In the genomic region with DNA sequence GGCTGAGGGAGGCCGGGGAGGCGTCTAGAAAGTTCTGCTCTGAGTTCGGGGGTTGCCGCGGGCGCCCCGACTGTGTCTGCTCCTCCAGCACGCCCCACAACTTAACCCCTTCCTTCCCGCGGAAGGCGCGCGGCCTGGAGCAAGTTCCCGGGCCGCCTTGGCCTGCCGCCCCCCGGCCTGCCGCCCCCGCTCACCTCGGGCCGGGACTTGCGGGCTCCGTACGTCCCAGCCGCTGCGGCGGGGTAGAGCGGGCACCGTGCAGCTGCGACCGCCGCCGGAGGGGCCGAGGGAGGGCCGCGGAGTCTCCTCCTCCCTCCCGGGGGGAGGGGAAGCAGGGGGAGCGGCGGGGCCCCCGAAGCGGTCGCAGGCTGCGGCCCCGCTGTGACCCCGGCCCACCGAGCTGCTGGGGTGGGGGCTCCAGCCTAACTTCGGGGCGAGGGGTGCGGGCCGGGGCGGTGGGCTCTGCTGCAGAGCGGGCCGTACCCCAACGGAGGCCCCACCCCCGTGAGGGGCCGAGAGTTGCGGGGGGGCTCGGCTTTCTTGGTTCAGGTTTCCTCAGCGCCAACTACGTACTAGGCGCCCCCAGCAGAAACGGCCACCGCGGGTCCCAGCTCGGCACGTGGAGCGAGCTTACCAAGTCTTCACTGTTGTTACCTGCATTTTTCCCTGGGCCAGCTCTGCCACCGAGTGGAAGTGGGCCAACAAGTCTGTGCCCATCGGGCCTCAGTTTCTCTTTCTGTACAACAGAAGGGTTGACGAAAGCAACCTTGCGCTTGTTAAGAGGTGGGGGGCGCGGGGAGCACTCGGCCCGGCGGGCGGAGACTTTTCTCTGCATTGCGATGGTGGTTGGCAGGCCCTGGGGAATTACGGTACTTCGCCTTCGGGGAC, we compare ENCODE assay signal across 1 cellular context.
A peak's percentile ranks its signal among the peaks of the same experiment; 100 is the strongest.
TF ChIP-seq lines count a peak whose summit lies in the region.

A gene (minus strand): TSS at position 266 of the 888 bp plus-strand sequence. CDS start 7,394 bp downstream, outside the sequence.

TF ChIP-seq in GM12878, 131 proteins besides CTCF, POLR2A, EP300 and RAD21 (continued from another document and continues in another):
- TF ChIP-seq, protein P1, sequence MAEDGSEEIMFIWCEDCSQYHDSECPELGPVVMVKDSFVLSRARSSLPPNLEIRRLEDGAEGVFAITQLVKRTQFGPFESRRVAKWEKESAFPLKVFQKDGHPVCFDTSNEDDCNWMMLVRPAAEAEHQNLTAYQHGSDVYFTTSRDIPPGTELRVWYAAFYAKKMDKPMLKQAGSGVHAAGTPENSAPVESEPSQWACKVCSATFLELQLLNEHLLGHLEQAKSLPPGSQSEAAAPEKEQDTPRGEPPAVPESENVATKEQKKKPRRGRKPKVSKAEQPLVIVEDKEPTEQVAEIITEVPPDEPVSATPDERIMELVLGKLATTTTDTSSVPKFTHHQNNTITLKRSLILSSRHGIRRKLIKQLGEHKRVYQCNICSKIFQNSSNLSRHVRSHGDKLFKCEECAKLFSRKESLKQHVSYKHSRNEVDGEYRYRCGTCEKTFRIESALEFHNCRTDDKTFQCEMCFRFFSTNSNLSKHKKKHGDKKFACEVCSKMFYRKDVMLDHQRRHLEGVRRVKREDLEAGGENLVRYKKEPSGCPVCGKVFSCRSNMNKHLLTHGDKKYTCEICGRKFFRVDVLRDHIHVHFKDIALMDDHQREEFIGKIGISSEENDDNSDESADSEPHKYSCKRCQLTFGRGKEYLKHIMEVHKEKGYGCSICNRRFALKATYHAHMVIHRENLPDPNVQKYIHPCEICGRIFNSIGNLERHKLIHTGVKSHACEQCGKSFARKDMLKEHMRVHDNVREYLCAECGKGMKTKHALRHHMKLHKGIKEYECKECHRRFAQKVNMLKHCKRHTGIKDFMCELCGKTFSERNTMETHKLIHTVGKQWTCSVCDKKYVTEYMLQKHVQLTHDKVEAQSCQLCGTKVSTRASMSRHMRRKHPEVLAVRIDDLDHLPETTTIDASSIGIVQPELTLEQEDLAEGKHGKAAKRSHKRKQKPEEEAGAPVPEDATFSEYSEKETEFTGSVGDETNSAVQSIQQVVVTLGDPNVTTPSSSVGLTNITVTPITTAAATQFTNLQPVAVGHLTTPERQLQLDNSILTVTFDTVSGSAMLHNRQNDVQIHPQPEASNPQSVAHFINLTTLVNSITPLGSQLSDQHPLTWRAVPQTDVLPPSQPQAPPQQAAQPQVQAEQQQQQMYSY (CRISPR knock-in tag; IDR thresholded peaks at IDR 0.05) = no peak
- no peak for TF ChIP-seq GABPA (IDR thresholded peaks at IDR 0.05; ENCODE audit: low read depth)
- TF ChIP-seq, protein P2, sequence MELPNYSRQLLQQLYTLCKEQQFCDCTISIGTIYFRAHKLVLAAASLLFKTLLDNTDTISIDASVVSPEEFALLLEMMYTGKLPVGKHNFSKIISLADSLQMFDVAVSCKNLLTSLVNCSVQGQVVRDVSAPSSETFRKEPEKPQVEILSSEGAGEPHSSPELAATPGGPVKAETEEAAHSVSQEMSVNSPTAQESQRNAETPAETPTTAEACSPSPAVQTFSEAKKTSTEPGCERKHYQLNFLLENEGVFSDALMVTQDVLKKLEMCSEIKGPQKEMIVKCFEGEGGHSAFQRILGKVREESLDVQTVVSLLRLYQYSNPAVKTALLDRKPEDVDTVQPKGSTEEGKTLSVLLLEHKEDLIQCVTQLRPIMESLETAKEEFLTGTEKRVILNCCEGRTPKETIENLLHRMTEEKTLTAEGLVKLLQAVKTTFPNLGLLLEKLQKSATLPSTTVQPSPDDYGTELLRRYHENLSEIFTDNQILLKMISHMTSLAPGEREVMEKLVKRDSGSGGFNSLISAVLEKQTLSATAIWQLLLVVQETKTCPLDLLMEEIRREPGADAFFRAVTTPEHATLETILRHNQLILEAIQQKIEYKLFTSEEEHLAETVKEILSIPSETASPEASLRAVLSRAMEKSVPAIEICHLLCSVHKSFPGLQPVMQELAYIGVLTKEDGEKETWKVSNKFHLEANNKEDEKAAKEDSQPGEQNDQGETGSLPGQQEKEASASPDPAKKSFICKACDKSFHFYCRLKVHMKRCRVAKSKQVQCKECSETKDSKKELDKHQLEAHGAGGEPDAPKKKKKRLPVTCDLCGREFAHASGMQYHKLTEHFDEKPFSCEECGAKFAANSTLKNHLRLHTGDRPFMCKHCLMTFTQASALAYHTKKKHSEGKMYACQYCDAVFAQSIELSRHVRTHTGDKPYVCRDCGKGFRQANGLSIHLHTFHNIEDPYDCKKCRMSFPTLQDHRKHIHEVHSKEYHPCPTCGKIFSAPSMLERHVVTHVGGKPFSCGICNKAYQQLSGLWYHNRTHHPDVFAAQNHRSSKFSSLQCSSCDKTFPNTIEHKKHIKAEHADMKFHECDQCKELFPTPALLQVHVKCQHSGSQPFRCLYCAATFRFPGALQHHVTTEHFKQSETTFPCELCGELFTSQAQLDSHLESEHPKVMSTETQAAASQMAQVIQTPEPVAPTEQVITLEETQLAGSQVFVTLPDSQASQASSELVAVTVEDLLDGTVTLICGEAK (IDR thresholded peaks at IDR 0.05; ENCODE audit: borderline replicate concordance) = peak; percentile 9; the same call in 1 of the 2 replicates
- TF ChIP-seq, protein P3, sequence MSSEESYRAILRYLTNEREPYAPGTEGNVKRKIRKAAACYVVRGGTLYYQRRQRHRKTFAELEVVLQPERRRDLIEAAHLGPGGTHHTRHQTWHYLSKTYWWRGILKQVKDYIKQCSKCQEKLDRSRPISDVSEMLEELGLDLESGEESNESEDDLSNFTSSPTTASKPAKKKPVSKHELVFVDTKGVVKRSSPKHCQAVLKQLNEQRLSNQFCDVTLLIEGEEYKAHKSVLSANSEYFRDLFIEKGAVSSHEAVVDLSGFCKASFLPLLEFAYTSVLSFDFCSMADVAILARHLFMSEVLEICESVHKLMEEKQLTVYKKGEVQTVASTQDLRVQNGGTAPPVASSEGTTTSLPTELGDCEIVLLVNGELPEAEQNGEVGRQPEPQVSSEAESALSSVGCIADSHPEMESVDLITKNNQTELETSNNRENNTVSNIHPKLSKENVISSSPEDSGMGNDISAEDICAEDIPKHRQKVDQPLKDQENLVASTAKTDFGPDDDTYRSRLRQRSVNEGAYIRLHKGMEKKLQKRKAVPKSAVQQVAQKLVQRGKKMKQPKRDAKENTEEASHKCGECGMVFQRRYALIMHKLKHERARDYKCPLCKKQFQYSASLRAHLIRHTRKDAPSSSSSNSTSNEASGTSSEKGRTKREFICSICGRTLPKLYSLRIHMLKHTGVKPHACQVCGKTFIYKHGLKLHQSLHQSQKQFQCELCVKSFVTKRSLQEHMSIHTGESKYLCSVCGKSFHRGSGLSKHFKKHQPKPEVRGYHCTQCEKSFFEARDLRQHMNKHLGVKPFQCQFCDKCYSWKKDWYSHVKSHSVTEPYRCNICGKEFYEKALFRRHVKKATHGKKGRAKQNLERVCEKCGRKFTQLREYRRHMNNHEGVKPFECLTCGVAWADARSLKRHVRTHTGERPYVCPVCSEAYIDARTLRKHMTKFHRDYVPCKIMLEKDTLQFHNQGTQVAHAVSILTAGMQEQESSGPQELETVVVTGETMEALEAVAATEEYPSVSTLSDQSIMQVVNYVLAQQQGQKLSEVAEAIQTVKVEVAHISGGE (CRISPR knock-in tag; IDR thresholded peaks at IDR 0.05) = no peak
- no peak for TF ChIP-seq ZBED1 (IDR thresholded peaks at IDR 0.05; ENCODE audit: borderline replicate concordance)
- TF ChIP-seq NFIC (IDR thresholded peaks at IDR 0.05; ENCODE audit: low read depth, low read length) = no peak
- TF ChIP-seq, protein P4, sequence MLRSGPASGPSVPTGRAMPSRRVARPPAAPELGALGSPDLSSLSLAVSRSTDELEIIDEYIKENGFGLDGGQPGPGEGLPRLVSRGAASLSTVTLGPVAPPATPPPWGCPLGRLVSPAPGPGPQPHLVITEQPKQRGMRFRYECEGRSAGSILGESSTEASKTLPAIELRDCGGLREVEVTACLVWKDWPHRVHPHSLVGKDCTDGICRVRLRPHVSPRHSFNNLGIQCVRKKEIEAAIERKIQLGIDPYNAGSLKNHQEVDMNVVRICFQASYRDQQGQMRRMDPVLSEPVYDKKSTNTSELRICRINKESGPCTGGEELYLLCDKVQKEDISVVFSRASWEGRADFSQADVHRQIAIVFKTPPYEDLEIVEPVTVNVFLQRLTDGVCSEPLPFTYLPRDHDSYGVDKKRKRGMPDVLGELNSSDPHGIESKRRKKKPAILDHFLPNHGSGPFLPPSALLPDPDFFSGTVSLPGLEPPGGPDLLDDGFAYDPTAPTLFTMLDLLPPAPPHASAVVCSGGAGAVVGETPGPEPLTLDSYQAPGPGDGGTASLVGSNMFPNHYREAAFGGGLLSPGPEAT (IDR thresholded peaks at IDR 0.05; ENCODE audit: low read depth) = peak; percentile 79
- TF ChIP-seq SMAD5 (IDR thresholded peaks at IDR 0.05; ENCODE audit: low read depth) = no peak
- no peak for TF ChIP-seq RCOR1 (conservative IDR thresholded peaks at IDR 0.05; ENCODE audit: low read depth, low read length)
- TF ChIP-seq, protein P5, sequence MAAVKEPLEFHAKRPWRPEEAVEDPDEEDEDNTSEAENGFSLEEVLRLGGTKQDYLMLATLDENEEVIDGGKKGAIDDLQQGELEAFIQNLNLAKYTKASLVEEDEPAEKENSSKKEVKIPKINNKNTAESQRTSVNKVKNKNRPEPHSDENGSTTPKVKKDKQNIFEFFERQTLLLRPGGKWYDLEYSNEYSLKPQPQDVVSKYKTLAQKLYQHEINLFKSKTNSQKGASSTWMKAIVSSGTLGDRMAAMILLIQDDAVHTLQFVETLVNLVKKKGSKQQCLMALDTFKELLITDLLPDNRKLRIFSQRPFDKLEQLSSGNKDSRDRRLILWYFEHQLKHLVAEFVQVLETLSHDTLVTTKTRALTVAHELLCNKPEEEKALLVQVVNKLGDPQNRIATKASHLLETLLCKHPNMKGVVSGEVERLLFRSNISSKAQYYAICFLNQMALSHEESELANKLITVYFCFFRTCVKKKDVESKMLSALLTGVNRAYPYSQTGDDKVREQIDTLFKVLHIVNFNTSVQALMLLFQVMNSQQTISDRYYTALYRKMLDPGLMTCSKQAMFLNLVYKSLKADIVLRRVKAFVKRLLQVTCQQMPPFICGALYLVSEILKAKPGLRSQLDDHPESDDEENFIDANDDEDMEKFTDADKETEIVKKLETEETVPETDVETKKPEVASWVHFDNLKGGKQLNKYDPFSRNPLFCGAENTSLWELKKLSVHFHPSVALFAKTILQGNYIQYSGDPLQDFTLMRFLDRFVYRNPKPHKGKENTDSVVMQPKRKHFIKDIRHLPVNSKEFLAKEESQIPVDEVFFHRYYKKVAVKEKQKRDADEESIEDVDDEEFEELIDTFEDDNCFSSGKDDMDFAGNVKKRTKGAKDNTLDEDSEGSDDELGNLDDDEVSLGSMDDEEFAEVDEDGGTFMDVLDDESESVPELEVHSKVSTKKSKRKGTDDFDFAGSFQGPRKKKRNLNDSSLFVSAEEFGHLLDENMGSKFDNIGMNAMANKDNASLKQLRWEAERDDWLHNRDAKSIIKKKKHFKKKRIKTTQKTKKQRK (IDR thresholded peaks at IDR 0.05; ENCODE audit: low read depth, low read length) = no peak
- TF ChIP-seq MTA2 (IDR thresholded peaks at IDR 0.05; ENCODE audit: low read depth) = peak; percentile 50; the same call in 1 of the 2 replicates
- TF ChIP-seq POU2F2 (IDR thresholded peaks at IDR 0.05; ENCODE audit: borderline replicate concordance, low read depth, low read length) = no peak
- no peak for TF ChIP-seq SMC3 (IDR thresholded peaks at IDR 0.05; ENCODE audit: borderline replicate concordance, low read length)
- no peak for TF ChIP-seq CBX3 (IDR thresholded peaks at IDR 0.05; ENCODE audit: borderline replicate concordance, low read depth)
- TF ChIP-seq SMARCA5 (IDR thresholded peaks at IDR 0.05) = peak; percentile 45
- TF ChIP-seq YBX1 (IDR thresholded peaks at IDR 0.05) = no peak
- peak; percentile 68 for TF ChIP-seq NR2F1 (conservative IDR thresholded peaks at IDR 0.05)
- TF ChIP-seq ESRRA (IDR thresholded peaks at IDR 0.05; ENCODE audit: low read length) = no peak
- TF ChIP-seq FOXM1 (IDR thresholded peaks at IDR 0.05; ENCODE audit: low read depth, low read length) = no peak
- no peak for TF ChIP-seq PAX8 (IDR thresholded peaks at IDR 0.05)
- TF ChIP-seq FOXK2 (IDR thresholded peaks at IDR 0.05) = no peak
- TF ChIP-seq TCF12 (IDR thresholded peaks at IDR 0.05; ENCODE audit: low read depth, low read length) = no peak
- TF ChIP-seq BMI1 (IDR thresholded peaks at IDR 0.05; ENCODE audit: borderline replicate concordance) = no peak
- no peak for TF ChIP-seq TARDBP (IDR thresholded peaks at IDR 0.05; ENCODE audit: borderline replicate concordance)
- peak; percentile 65; the same call in 1 of the 2 replicates for TF ChIP-seq DPF2 (IDR thresholded peaks at IDR 0.05)
- TF ChIP-seq, protein P6, sequence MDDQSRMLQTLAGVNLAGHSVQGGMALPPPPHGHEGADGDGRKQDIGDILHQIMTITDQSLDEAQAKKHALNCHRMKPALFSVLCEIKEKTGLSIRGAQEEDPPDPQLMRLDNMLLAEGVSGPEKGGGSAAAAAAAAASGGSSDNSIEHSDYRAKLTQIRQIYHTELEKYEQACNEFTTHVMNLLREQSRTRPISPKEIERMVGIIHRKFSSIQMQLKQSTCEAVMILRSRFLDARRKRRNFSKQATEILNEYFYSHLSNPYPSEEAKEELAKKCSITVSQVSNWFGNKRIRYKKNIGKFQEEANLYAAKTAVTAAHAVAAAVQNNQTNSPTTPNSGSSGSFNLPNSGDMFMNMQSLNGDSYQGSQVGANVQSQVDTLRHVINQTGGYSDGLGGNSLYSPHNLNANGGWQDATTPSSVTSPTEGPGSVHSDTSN (IDR thresholded peaks at IDR 0.05; ENCODE audit: insufficient replicate concordance, low read depth, low read length) = peak; percentile 23
- TF ChIP-seq SPI1 (IDR thresholded peaks at IDR 0.05; ENCODE audit: borderline replicate concordance, insufficient read depth, low read depth, low read length) = no peak
- peak; percentile 49; the same call in 1 of the 2 replicates for TF ChIP-seq EED (IDR thresholded peaks at IDR 0.05; ENCODE audit: low read depth)
- TF ChIP-seq, protein P7, sequence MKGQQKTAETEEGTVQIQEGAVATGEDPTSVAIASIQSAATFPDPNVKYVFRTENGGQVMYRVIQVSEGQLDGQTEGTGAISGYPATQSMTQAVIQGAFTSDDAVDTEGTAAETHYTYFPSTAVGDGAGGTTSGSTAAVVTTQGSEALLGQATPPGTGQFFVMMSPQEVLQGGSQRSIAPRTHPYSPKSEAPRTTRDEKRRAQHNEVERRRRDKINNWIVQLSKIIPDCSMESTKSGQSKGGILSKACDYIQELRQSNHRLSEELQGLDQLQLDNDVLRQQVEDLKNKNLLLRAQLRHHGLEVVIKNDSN (IDR thresholded peaks at IDR 0.05; ENCODE audit: borderline replicate concordance, extremely low read length, insufficient read depth, low read depth, low read length) = no peak
